In genomic region chr3:187738089-187738399, GRCh38 we compare ENCODE assay signal across 8 cellular contexts. TPM values are rescaled to one million over a fixed set of nuclear protein-coding genes. Genes with fewer than 3 reads are reported as not detected.
DNase-seq lines count a peak whose midpoint lies in the region; ATAC-seq and TF ChIP-seq lines count a peak whose summit lies in the region.

No MANE protein-coding gene starts in this region.

- H3K79me2 ChIP-seq in KMS-11 (ENCODE audit: insufficient read depth, low read depth): no peaks in the 10 kb centered on the region

- intact Hi-C loops in naive thymus-derived CD4-positive, alpha-beta T cell (cut with micrococcal nuclease): loop anchor here (1.0 to 5.0 kb wide), 4 partner anchors 1410 to 1584 kb away; no protein-coding TSS in a partner anchor

- no peaks in the 10 kb centered on the region for H4K20me1 ChIP-seq in KMS-11 (ENCODE audit: insufficient read depth)

- H3K4me3 ChIP-seq in AG04449 (ENCODE audit: low read depth, low read length) (peak overlapping the region; percentile 94), KMS-11 (IDR thresholded peaks at IDR 0.05; ENCODE audit: insufficient read depth, low read depth, low read length) (no peak overlapping the region), coronary artery (peak overlapping the region; percentile 84)
- peak overlapping the region; percentile 79 for H3K4me3 ChIP-seq in naive thymus-derived CD4-positive, alpha-beta T cell (ENCODE audit: low read length)

- H3K27me3 ChIP-seq in KMS-11 (ENCODE audit: insufficient read depth, low read depth): peaks cover 11% of the 10 kb centered on the region; the same call in 1 of the 2 replicates
- H3K27me3 ChIP-seq in naive thymus-derived CD4-positive, alpha-beta T cell (ENCODE audit: control insufficient read depth in 2 of 2, insufficient read depth in 2 of 2, low read length in 2 of 2): no peaks in the 10 kb centered on the region

- peaks cover 0 to 3% (median 0%) of the 10 kb centered on the region in 5 donors for H3K27me3 Mint-ChIP-seq in naive thymus-derived CD4-positive, alpha-beta T cell

- no peaks in the 10 kb centered on the region for H3K9me3 Mint-ChIP-seq in naive thymus-derived CD4-positive, alpha-beta T cell

- POLR2A ChIA-PET in AG04449 (lab: Yijun Ruan, JAX): interaction anchor here (1.1 kb wide), 1 partner anchor 415 kb away, joined by 3 read pairs; no protein-coding TSS in a partner anchor
- POLR2A ChIA-PET in naive thymus-derived CD4-positive, alpha-beta T cell (lab: Charles Lee): interaction anchor here (0.6 to 3.8 kb wide), 4 partner anchors 911 to 1218 kb away, joined by 3 to 33 read pairs (median 4); partner anchors contain the start of gene EIF4A2

- peak overlapping the region; percentile 34 to 100 (median 100) for H3K27ac Mint-ChIP-seq in naive thymus-derived CD4-positive, alpha-beta T cell

- CTCF ChIA-PET in AG04449 (lab: Yijun Ruan, JAX): interaction anchor here (0.8 to 9.8 kb wide), 25 partner anchors 9 to 1497 kb away, joined by 3 to 322 read pairs (median 5); partner anchors contain the start of gene LPP
- CTCF ChIA-PET in naive thymus-derived CD4-positive, alpha-beta T cell (lab: Charles Lee): interaction anchor here (0.5 to 8.2 kb wide), 13 partner anchors 8 to 1413 kb away, joined by 3 to 322 read pairs (median 7); no protein-coding TSS in a partner anchor

- no peak for ATAC-seq in naive thymus-derived CD4-positive, alpha-beta T cell
- ATAC-seq in GM19324 (IDR thresholded peaks at IDR 0.05; ENCODE audit: low FRiP score, unreplicated experiment): no peak
- ATAC-seq in omental fat pad (ENCODE audit: low FRiP score): no peak

- peaks cover 9% of the 10 kb centered on the region for H3K4me1 ChIP-seq in KMS-11 (ENCODE audit: low read depth, poor library complexity, severe bottlenecking)
- peaks cover 12 to 23% of the 10 kb centered on the region in 2 donors for H3K4me1 ChIP-seq in naive thymus-derived CD4-positive, alpha-beta T cell (ENCODE audit: control insufficient read depth in 2 of 2, insufficient read depth in 2 of 2, low read length in 2 of 2)

- peaks cover 0 to 8% (median 0%) of the 10 kb centered on the region in 5 donors for H3K36me3 Mint-ChIP-seq in naive thymus-derived CD4-positive, alpha-beta T cell

- peak overlapping the region; percentile 13; the same call in 1 of the 2 replicates for H3K9ac ChIP-seq in KMS-11

- H3K9me3 ChIP-seq in naive thymus-derived CD4-positive, alpha-beta T cell (ENCODE audit: control insufficient read depth in 2 of 3, low read length in 3 of 3): no peaks in the 10 kb centered on the region

- H3K4me2 ChIP-seq in KMS-11: peak overlapping the region; percentile 95

- peaks cover 27 to 62% (median 42%) of the 10 kb centered on the region in 7 donors for H3K4me1 Mint-ChIP-seq in naive thymus-derived CD4-positive, alpha-beta T cell

- H3K27ac ChIP-seq in KMS-11 (no peak overlapping the region), coronary artery (peak overlapping the region; percentile 96 to 99)
- peak overlapping the region; percentile 65 for H3K27ac ChIP-seq in naive thymus-derived CD4-positive, alpha-beta T cell (ENCODE audit: low read depth, low read length)

- H3K4me3 Mint-ChIP-seq in naive thymus-derived CD4-positive, alpha-beta T cell: peak overlapping the region; percentile 86 to 100 (median 98)

- TF ChIP-seq CTCF in AG04449 (IDR thresholded peaks at IDR 0.05; ENCODE audit: insufficient read depth, low read length, missing control alignments) (no peak), KMS-11 (conservative IDR thresholded peaks at IDR 0.05; ENCODE audit: low read depth, low read length) (no peak), coronary artery (IDR thresholded peaks at IDR 0.05) (no peak), omental fat pad (IDR thresholded peaks at IDR 0.05) (no peak)

- DNase-seq in AG04449 (ENCODE audit: low read depth, low spot score) (no peak), coronary artery (ENCODE audit: low spot score) (no peak), T-helper 9 cell (no peak), NCI-H1694 (lab: John Stamatoyannopoulos, UW) (no peak), omental fat pad (ENCODE audit: low spot score) (no peak)
- DNase-seq in naive thymus-derived CD4-positive, alpha-beta T cell: no peak

- H2AFZ ChIP-seq in KMS-11 (ENCODE audit: low read depth): peak overlapping the region; percentile 96

- H3K36me3 ChIP-seq in KMS-11 (ENCODE audit: insufficient read depth): no peaks in the 10 kb centered on the region
- no peaks in the 10 kb centered on the region for H3K36me3 ChIP-seq in naive thymus-derived CD4-positive, alpha-beta T cell (ENCODE audit: control insufficient read depth in 2 of 3, insufficient read depth in 3 of 3, low read length in 3 of 3)

RNA-seq across cellular contexts. Expression of gene BCL6, which starts 7.2 kb away (rescaled TPM):
- total RNA-seq in naive thymus-derived CD4-positive, alpha-beta T cell: 100 to 1,000 TPM in 1 of 5 experiments, 10 to 100 TPM in 4; 13.4 to 154 (median 29.5) TPM
- 1 to 10 TPM in 1 of 2 donors, under 1 TPM in 1; 0.63 to 2.4 TPM for polyA plus RNA-seq in naive thymus-derived CD4-positive, alpha-beta T cell
- total RNA-seq in omental fat pad: 100 to 1,000 TPM; 148 to 323 (median 179) TPM

RNA-seq across cellular contexts. Expression of gene RTP2, which starts 35.7 kb away (rescaled TPM):
- total RNA-seq in naive thymus-derived CD4-positive, alpha-beta T cell: not detected
- not detected for polyA plus RNA-seq in naive thymus-derived CD4-positive, alpha-beta T cell
- total RNA-seq in omental fat pad: not detected
